ENCODE assay signal across 20 cellular contexts in genomic region chr10:99203310-99203709, GRCh38. TPM values are rescaled to one million over a fixed set of nuclear protein-coding genes. Genes with fewer than 3 reads are reported as not detected.
A peak's percentile ranks its signal among the peaks of the same experiment; 100 is the strongest.
DNase-seq lines count a peak whose midpoint lies in the region; ATAC-seq and TF ChIP-seq lines count a peak whose summit lies in the region.
"Had no signal": no experiment of that assay in that cellular context is flagged by ENCODE, and none has a peak within 500 bp of the region (broad histone marks: within the 10 kb centered on the region; RNA-seq: fewer than 3 reads in every experiment).

No MANE protein-coding gene starts in this region.

- no peak overlapping the region; the same call in 1 of the 2 replicates for H3K4ac ChIP-seq in H9 (ENCODE audit: low read depth, low read length)

- ATAC-seq in esophagus mucosa, result peak; percentile 8
- no peak for ATAC-seq in left colon
- ATAC-seq: CD8-positive, alpha-beta T cell had no signal

- no peaks in the 10 kb centered on the region for H3K36me3 Mint-ChIP-seq in H9 (ENCODE audit: insufficient read depth in 1 of 3, low read depth in 3 of 3)
- no peaks in the 10 kb centered on the region for H3K36me3 Mint-ChIP-seq in progenitor cell of endocrine pancreas (ENCODE audit: insufficient read depth)
- H3K36me3 Mint-ChIP-seq: CD4-positive, CD25-positive, alpha-beta regulatory T cell; CD8-positive, alpha-beta T cell had no signal

- H2BK20ac ChIP-seq in H9 (ENCODE audit: low read depth, low read length, poor library complexity, severe bottlenecking), result no peak overlapping the region

- no peaks in the 10 kb centered on the region for H3K79me1 ChIP-seq in H9 (ENCODE audit: insufficient read depth, low read depth, low read length, poor library complexity, severe bottlenecking)

- TF ChIP-seq CTCF in H9 (conservative IDR thresholded peaks at IDR 0.05) (no peak), progenitor cell of endocrine pancreas (IDR thresholded peaks at IDR 0.05; ENCODE audit: unreplicated experiment) (no peak)

- no peak overlapping the region for H4K91ac ChIP-seq in H9 (ENCODE audit: insufficient read length, low read depth, low read length)

- H3K9ac ChIP-seq in H9 (ENCODE audit: extremely low read depth, insufficient read length, low read length), result no peak overlapping the region
- H3K9ac ChIP-seq: BLaER1, GM23248 had no signal

- H3K4me3 Mint-ChIP-seq in H9, result no peak overlapping the region
- no peak overlapping the region for H3K4me3 Mint-ChIP-seq in progenitor cell of endocrine pancreas (ENCODE audit: low read depth)
- H3K4me3 Mint-ChIP-seq: B cell; CD4-positive, CD25-positive, alpha-beta regulatory T cell; CD8-positive, alpha-beta T cell; HFFc6 had no signal

- peaks cover 8 to 11% of the 10 kb centered on the region in 2 experiments for H3K4me1 Mint-ChIP-seq in H9
- no peaks in the 10 kb centered on the region for H3K4me1 Mint-ChIP-seq in progenitor cell of endocrine pancreas (ENCODE audit: low read depth)
- H3K4me1 Mint-ChIP-seq: B cell; CD4-positive, CD25-positive, alpha-beta regulatory T cell had no signal

- H3K4me2 ChIP-seq in H9 (ENCODE audit: insufficient read depth, insufficient read length, low read length), result no peak overlapping the region
- H3K4me2 ChIP-seq: BLaER1 had no signal

- H2BK120ac ChIP-seq in H9 (ENCODE audit: low read depth, low read length, poor library complexity, severe bottlenecking), result no peak overlapping the region

- no peak overlapping the region for H3K56ac ChIP-seq in H9 (ENCODE audit: insufficient read length, low read depth, low read length)

- H2BK15ac ChIP-seq in H9 (ENCODE audit: low read depth, low read length), result no peak overlapping the region

- no peak overlapping the region for H2AFZ ChIP-seq in H9 (ENCODE audit: low read length)
- H2AFZ ChIP-seq: GM23248 had no signal

- intact Hi-C loops in left colon (cut with DNase I, micrococcal nuclease), result no loop called here

- DNase-seq in H9, result no peak
- DNase-seq in progenitor cell of endocrine pancreas (ENCODE audit: low spot score, unreplicated experiment), result no peak
- DNase-seq in activated T-cell treated with anti-CD3 and anti-CD28 coated beads, Interleukin-2, amount 50 U/mL, for 1 hour, result no peak
- DNase-seq in GM19240 (ENCODE audit: insufficient read length, low spot score), result no peak
- no peak for DNase-seq in left colon
- DNase-seq: Caco-2; CD4-positive, CD25-positive, alpha-beta regulatory T cell; CD8-positive, alpha-beta T cell; DMS153; DND-41; GM23248; HFFc6 had no signal

- no peaks in the 10 kb centered on the region for H4K20me1 ChIP-seq in H9 (ENCODE audit: control insufficient read depth, insufficient read depth, insufficient read length)
- H4K20me1 ChIP-seq: BLaER1 had no signal

- no peaks in the 10 kb centered on the region for H3K9me3 ChIP-seq in H9 (ENCODE audit: control insufficient read depth, low read depth, low read length)
- H3K9me3 ChIP-seq: BLaER1, Caco-2, HAP-1 had no signal

- H4K5ac ChIP-seq in H9 (ENCODE audit: insufficient read length, low read depth, low read length), result no peak overlapping the region

- H3K27me3 Mint-ChIP-seq in H9 (ENCODE audit: low read depth), result no peaks in the 10 kb centered on the region
- no peaks in the 10 kb centered on the region for H3K27me3 Mint-ChIP-seq in progenitor cell of endocrine pancreas

- no peak overlapping the region for H3K14ac ChIP-seq in H9 (ENCODE audit: insufficient read depth, low read length)

- H2BK5ac ChIP-seq in H9 (ENCODE audit: insufficient read length, low read length), result no peak overlapping the region

- H2AK5ac ChIP-seq in H9 (ENCODE audit: insufficient read length, low read length), result no peak overlapping the region

- no peak overlapping the region for H4K8ac ChIP-seq in H9 (replicated peaks; ENCODE audit: insufficient read length, low read depth, low read length)

- H3K27me3 ChIP-seq in H9 (ENCODE audit: insufficient read depth, low read length), result no peaks in the 10 kb centered on the region
- H3K27me3 ChIP-seq: BLaER1 had no signal

- H3K27ac Mint-ChIP-seq in H9 (peak overlapping the region in 2 of 3 experiments; percentile 37 to 76; a peak in 1 of 7 replicates), progenitor cell of endocrine pancreas (peak overlapping the region; percentile 14)
- H3K27ac Mint-ChIP-seq: B cell; CD4-positive, CD25-positive, alpha-beta regulatory T cell; CD8-positive, alpha-beta T cell; HFFc6 had no signal

- no peak overlapping the region for H3T11ph ChIP-seq in H9 (ENCODE audit: low read length)

- no peaks in the 10 kb centered on the region for H3K9me3 Mint-ChIP-seq in H9
- H3K9me3 Mint-ChIP-seq in progenitor cell of endocrine pancreas (ENCODE audit: low read depth), result no peaks in the 10 kb centered on the region
- H3K9me3 Mint-ChIP-seq: HFFc6 had no signal

- H3K4me1 ChIP-seq in H9 (ENCODE audit: insufficient read depth, low read length), result no peaks in the 10 kb centered on the region
- H3K4me1 ChIP-seq: BLaER1, Caco-2, HAP-1 had no signal

- H3K23ac ChIP-seq in H9 (ENCODE audit: insufficient read length, low read depth, low read length), result no peak overlapping the region

- WGBS in H9 (ENCODE audit: extremely low coverage, insufficient read length, low lambda C conversion rate), result no CpG with 5 or more reads among the region's 3 CpGs

- H3K18ac ChIP-seq in H9 (ENCODE audit: insufficient read length, low read depth, low read length), result no peak overlapping the region

- no peak overlapping the region for H3K27ac ChIP-seq in H9 (ENCODE audit: insufficient read length, low read depth, low read length)
- H3K27ac ChIP-seq: BLaER1, C4-2B, GM23248 had no signal

- no peaks in the 10 kb centered on the region for H3K23me2 ChIP-seq in H9 (ENCODE audit: insufficient read length, low read depth, low read length, poor library complexity, severe bottlenecking)

- no peak overlapping the region for H2BK12ac ChIP-seq in H9 (ENCODE audit: insufficient read length, low read depth, low read length)

- no peaks in the 10 kb centered on the region for H3K79me2 ChIP-seq in H9 (ENCODE audit: insufficient read depth, low read length)

RNA-seq across cellular contexts. Expression of gene HPSE2, which starts 32.3 kb away (rescaled TPM):
- total RNA-seq in H9 (2021) (0.15 and 0.20 TPM in 2 replicates), esophagus mucosa (0.20 TPM), progenitor cell of endocrine pancreas (0.10 TPM in 1 of 2 replicates, not detected in the other), left colon (1 to 10 TPM in 1 of 2 donors, under 1 TPM in 1; 0.76 to 2.8 TPM)
- total RNA-seq: A172; A673; B cell; Caco-2; CD4-positive, CD25-positive, alpha-beta regulatory T cell; CD8-positive, alpha-beta T cell; GM23248; H4 had no signal
